In the genomic region with DNA sequence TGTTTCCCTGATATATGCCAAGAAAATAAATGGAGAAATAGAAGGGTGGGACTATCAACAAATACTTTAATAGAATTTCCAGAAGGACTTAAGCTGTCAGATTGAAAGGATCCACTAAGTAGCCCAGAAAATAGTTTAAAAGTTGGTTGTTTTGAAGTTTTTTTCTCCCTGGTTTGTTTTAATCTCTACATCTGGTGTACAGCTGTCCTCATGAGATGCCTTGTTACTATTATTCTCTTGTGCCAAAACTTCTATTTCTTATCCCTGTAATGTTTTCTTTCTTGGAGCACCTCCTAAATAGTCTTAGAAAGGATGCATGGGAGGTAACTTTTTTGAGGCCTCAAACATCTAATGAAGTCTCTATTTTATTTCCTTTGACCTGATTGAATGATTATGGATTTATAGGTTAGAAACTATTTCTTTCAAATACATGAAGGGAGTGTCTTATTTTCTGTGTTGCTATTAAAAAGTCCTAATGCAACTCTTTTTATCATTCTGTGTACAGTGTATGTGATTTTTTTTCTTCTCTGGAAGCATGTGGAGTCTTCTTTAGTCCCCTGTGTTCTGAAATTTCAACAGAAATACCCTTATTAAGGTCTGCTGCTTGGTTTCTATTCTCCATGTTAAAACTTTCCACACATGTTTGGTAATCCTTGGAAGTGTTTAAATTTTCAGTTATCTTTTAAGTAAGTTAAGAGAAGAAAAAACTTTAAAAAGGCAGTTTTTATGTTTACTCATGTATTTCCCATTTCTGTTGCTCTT, we compare ENCODE assay signal across 17 cellular contexts.
DNase-seq lines count a peak whose midpoint lies in the region; ATAC-seq and TF ChIP-seq lines count a peak whose summit lies in the region.
"Had no signal": no experiment of that assay in that cellular context is flagged by ENCODE, and none has a peak within 500 bp of the region (broad histone marks: within the 10 kb centered on the region; RNA-seq: fewer than 3 reads in every experiment).

No MANE protein-coding gene starts in this region.

- H2AFZ ChIP-seq in smooth muscle cell (ENCODE audit: low read depth) = no peak overlapping the region

- TF ChIP-seq CTCF in left ventricle myocardium inferior (IDR thresholded peaks at IDR 0.05; ENCODE audit: borderline replicate concordance) = no peak
- TF ChIP-seq CTCF in astrocyte of the spinal cord (IDR thresholded peaks at IDR 0.05; ENCODE audit: low read depth, low read length) = no peak
- no peak for TF ChIP-seq CTCF in foreskin fibroblast (IDR thresholded peaks at IDR 0.05; ENCODE audit: low read depth, low read length)
- no peak for TF ChIP-seq CTCF in smooth muscle cell (IDR thresholded peaks at IDR 0.05; ENCODE audit: borderline replicate concordance, insufficient read depth, poor library complexity, severe bottlenecking)
- TF ChIP-seq CTCF in ovary (IDR thresholded peaks at IDR 0.05) = no peak

- peaks cover 3% of the 10 kb centered on the region for H3K79me2 ChIP-seq in smooth muscle cell (ENCODE audit: low read depth)

- DNase-seq in Right ventricle myocardium inferior (ENCODE audit: missing footprints) = no peak
- DNase-seq in left ventricle myocardium inferior = no peak
- DNase-seq in astrocyte of the spinal cord (ENCODE audit: low read depth, low spot score) = peak; percentile 47
- DNase-seq in foreskin fibroblast = peak; percentile 45 to 77
- DNase-seq in smooth muscle cell (lab: John Stamatoyannopoulos, UW; ENCODE audit: unreplicated experiment) = no peak
- no peak for DNase-seq in ovary
- DNase-seq in SKM-1 (lab: John Stamatoyannopoulos, UW; ENCODE audit: unreplicated experiment) = no peak
- no peak for DNase-seq in midbrain (lab: John Stamatoyannopoulos, UW)
- DNase-seq: effector CD4-positive, alpha-beta T cell; hippocampal formation; KBM-7; NCI-H1436 treated with DMSO at 0.1 percent for 48 hours; NCI-H524 treated with DMSO at 0.1 percent for 48 hours; upper lobe of right lung had no signal

- peak overlapping the region; percentile 40 for H3K4me2 ChIP-seq in smooth muscle cell

- peak; percentile 69 for ATAC-seq in Right ventricle myocardium inferior
- ATAC-seq: upper lobe of right lung had no signal

- no peak for TF ChIP-seq POLR2A in ovary (IDR thresholded peaks at IDR 0.05)

- intact Hi-C loops in Right ventricle myocardium inferior (cut with DNase I) = loop anchor here (10.0 kb wide), 1 partner anchor 84 kb away; no protein-coding TSS in a partner anchor
- intact Hi-C loops in left ventricle myocardium inferior (cut with micrococcal nuclease) = no loop called here
- intact Hi-C loops in ovary (cut with DNase I) = no loop called here

- no peak overlapping the region for H3K27ac ChIP-seq in left ventricle myocardium inferior (replicated peaks)
- H3K27ac ChIP-seq in smooth muscle cell (ENCODE audit: low read depth) = peak overlapping the region; percentile 93
- H3K27ac ChIP-seq in ovary = no peak overlapping the region
- H3K27ac ChIP-seq: ascending aorta, right atrium auricular region, upper lobe of right lung had no signal

- no peak for TF ChIP-seq EP300 in ovary (IDR thresholded peaks at IDR 0.05)

- in situ Hi-C loops in astrocyte of the spinal cord (cut with HindIII; ENCODE audit: low sequenced_read_pairs) = no loop called here

- H3K36me3 ChIP-seq in left ventricle myocardium inferior (no peaks in the 10 kb centered on the region), smooth muscle cell (ENCODE audit: low read depth) (no peaks in the 10 kb centered on the region), ovary (no peaks in the 10 kb centered on the region)
- H3K36me3 ChIP-seq: ascending aorta; BLaER1 treated with 17β-estradiol and CSF1 and Interleukin-3, amounts not matched to agents 10 nM and 100 nM; right atrium auricular region; upper lobe of right lung had no signal

- H3K9ac ChIP-seq in smooth muscle cell (ENCODE audit: low read depth) = peak overlapping the region; percentile 67

- H3K4me3 ChIP-seq in left ventricle myocardium inferior (no peak overlapping the region), astrocyte of the spinal cord (ENCODE audit: low read depth, low read length) (no peak overlapping the region), foreskin fibroblast (ENCODE audit: low read depth in 1 of 2, low read length in 2 of 2) (no peak overlapping the region), smooth muscle cell (no peak overlapping the region), ovary (no peak overlapping the region)
- H3K4me3 ChIP-seq: ascending aorta; BLaER1 treated with 17β-estradiol and CSF1 and Interleukin-3, amounts not matched to agents 10 nM and 100 nM; right atrium auricular region; upper lobe of right lung had no signal

- H3F3A ChIP-seq in smooth muscle cell (ENCODE audit: low read depth) = peaks cover 29% of the 10 kb centered on the region

- H3K4me1 ChIP-seq in left ventricle myocardium inferior (peaks cover 8% of the 10 kb centered on the region), smooth muscle cell (ENCODE audit: low read depth) (peaks cover 19% of the 10 kb centered on the region), ovary (ENCODE audit: insufficient read depth) (no peaks in the 10 kb centered on the region)
- H3K4me1 ChIP-seq: ascending aorta, right atrium auricular region, upper lobe of right lung had no signal

- no peaks in the 10 kb centered on the region for H4K20me1 ChIP-seq in smooth muscle cell (ENCODE audit: low read depth)
- H4K20me1 ChIP-seq: BLaER1 treated with 17β-estradiol and CSF1 and Interleukin-3, amounts not matched to agents 10 nM and 100 nM had no signal

- H3K27me3 ChIP-seq in left ventricle myocardium inferior (ENCODE audit: low read depth) (no peaks in the 10 kb centered on the region), smooth muscle cell (ENCODE audit: low read depth) (no peaks in the 10 kb centered on the region), ovary (no peaks in the 10 kb centered on the region)
- H3K27me3 ChIP-seq: ascending aorta; BLaER1 treated with 17β-estradiol and CSF1 and Interleukin-3, amounts not matched to agents 10 nM and 100 nM; right atrium auricular region; upper lobe of right lung had no signal

- H3K9me3 ChIP-seq in left ventricle myocardium inferior (replicated peaks) (no peaks in the 10 kb centered on the region), smooth muscle cell (replicated peaks; ENCODE audit: low read depth) (no peaks in the 10 kb centered on the region), ovary (no peaks in the 10 kb centered on the region)
- H3K9me3 ChIP-seq: ascending aorta; BLaER1 treated with 17β-estradiol and CSF1 and Interleukin-3, amounts not matched to agents 10 nM and 100 nM; right atrium auricular region; upper lobe of right lung had no signal

Comparison
In these comparisons a context has a peak if more than half of its experiments do, and no peak if none do; other contexts are left out.
1. DNase-seq: peak in astrocyte of the spinal cord (single experiment) and foreskin fibroblast (2 of 2); none in Right ventricle myocardium inferior (single experiment), left ventricle myocardium inferior (single experiment), smooth muscle cell (single experiment), ovary (0 of 5), SKM-1 (single experiment) and midbrain (single experiment).